Comparison of ENCODE assay signal across 8 cellular contexts in genomic region chr1:25796807-25797458, GRCh38. TPM values are rescaled to one million over a fixed set of nuclear protein-coding genes. Genes with fewer than 3 reads are reported as not detected.
DNase-seq lines count a peak whose midpoint lies in the region; ATAC-seq, FAIRE-seq and TF ChIP-seq lines count a peak whose summit lies in the region.

No MANE protein-coding gene starts in this region.

- H3K27ac ChIP-seq in RWPE1 (no peak overlapping the region), suprapubic skin (no peak overlapping the region)

- 7% methylated on average over 19 of the region's 19 CpGs for WGBS in suprapubic skin

- no peak overlapping the region for H3K4me3 ChIP-seq in MG63
- no peak overlapping the region for H3K4me3 ChIP-seq in fibroblast of the aortic adventitia (ENCODE audit: low read depth, low read length)
- H3K4me3 ChIP-seq in suprapubic skin = no peak overlapping the region

- TF ChIP-seq CTCF in D721Med (IDR thresholded peaks at IDR 0.05; ENCODE audit: insufficient read depth, missing control alignments) (peak; percentile 91), RWPE1 (conservative IDR thresholded peaks at IDR 0.05; ENCODE audit: low read depth) (peak; percentile 67), fibroblast of the aortic adventitia (IDR thresholded peaks at IDR 0.05; ENCODE audit: insufficient read depth, low read length) (peak; percentile 94), omental fat pad (IDR thresholded peaks at IDR 0.05) (no peak), suprapubic skin (IDR thresholded peaks at IDR 0.05) (peak; percentile 74 to 77)

- no peak for ATAC-seq in omental fat pad (ENCODE audit: low FRiP score)
- ATAC-seq in HG03460 (IDR thresholded peaks at IDR 0.05; ENCODE audit: unreplicated experiment) = no peak

- FAIRE-seq in D721Med (lab: Jason Lieb, UNC) = no peak

- peak; percentile 64 for DNase-seq in D721Med (ENCODE audit: insufficient read length, low spot score)
- peak; percentile 71 for DNase-seq in MG63
- DNase-seq in RWPE1 (ENCODE audit: low spot score) = peak; percentile 70
- DNase-seq in activated T-helper 1 cell treated with anti-CD3 and anti-CD28 coated beads, Interleukin-2, amount 50 U/mL, for 16 hours (ENCODE audit: low read depth in 1 of 2, low spot score in 1 of 2) = peak; percentile 68 to 75
- DNase-seq in fibroblast of the aortic adventitia (ENCODE audit: low read depth) = peak; percentile 81
- DNase-seq in omental fat pad (ENCODE audit: low spot score) = peak; percentile 95
- peak in 1 of 2 donors; percentile 90 for DNase-seq in suprapubic skin (ENCODE audit: low spot score in 2 of 2)

- POLR2A ChIA-PET in RWPE1 (lab: Yijun Ruan, JAX; ENCODE audit: low non-redundant PET) = interaction anchor here (0.6 kb wide), 1 partner anchor 1768 kb away, joined by 3 read pairs; no protein-coding TSS in a partner anchor

- TF ChIP-seq POLR2A in suprapubic skin (IDR thresholded peaks at IDR 0.05) = no peak

- TF ChIP-seq EP300 in suprapubic skin (IDR thresholded peaks at IDR 0.05) = no peak

- H3K27me3 ChIP-seq in MG63 (no peaks in the 10 kb centered on the region), suprapubic skin (no peaks in the 10 kb centered on the region)

- H3K9me3 ChIP-seq in MG63 (no peaks in the 10 kb centered on the region), suprapubic skin (no peaks in the 10 kb centered on the region)

- CTCF ChIA-PET in RWPE1 (lab: Yijun Ruan, JAX) = interaction anchor here (0.8 to 1.9 kb wide), 3 partner anchors 12 to 271 kb away, joined by 3 to 9 read pairs (median 4); no protein-coding TSS in a partner anchor

- peaks cover 33% of the 10 kb centered on the region for H3K4me1 ChIP-seq in suprapubic skin

- H3K36me3 ChIP-seq in MG63 = no peaks in the 10 kb centered on the region
- H3K36me3 ChIP-seq in suprapubic skin = peaks cover 2% of the 10 kb centered on the region

RNA-seq across cellular contexts. Expression of gene SELENON, which starts 3.1 kb away (rescaled TPM):
- total RNA-seq in MG63 (2014; rRNA removed; shearing (Covaris generic); ENCODE audit: low replicate concordance) = 12.9 and 18.8 TPM in 2 replicates
- total RNA-seq in fibroblast of the aortic adventitia (ENCODE audit: low replicate concordance) (10.2 and 35.0 TPM in 2 replicates), omental fat pad (10 to 100 TPM; 26.0 to 57.3 (median 53.6) TPM), suprapubic skin (10 to 100 TPM; 21.9 to 39.3 (median 26.9) TPM)

RNA-seq across cellular contexts. Expression of gene MTFR1L, which starts 22.8 kb away (rescaled TPM):
- 18.2 and 24.3 TPM in 2 replicates for total RNA-seq in MG63 (2014; rRNA removed; shearing (Covaris generic); ENCODE audit: low replicate concordance)
- total RNA-seq in fibroblast of the aortic adventitia (ENCODE audit: low replicate concordance) = 44.6 and 164 TPM in 2 replicates
- 10 to 100 TPM; 40.8 to 84.2 (median 61.3) TPM for total RNA-seq in omental fat pad
- total RNA-seq in suprapubic skin = 10 to 100 TPM; 35.2 to 79.3 (median 48.1) TPM

Comparison
In these comparisons a context has a peak if more than half of its experiments do, and no peak if none do; other contexts are left out.
1. CTCF ChIP-seq: peak in D721Med (single experiment), RWPE1 (single experiment), fibroblast of the aortic adventitia (single experiment) and suprapubic skin (2 of 2); none in omental fat pad (0 of 3).